ENCODE assay signal across 26 cellular contexts in genomic region chr5:126046996-126047395, GRCh38.
DNase-seq lines count a peak whose midpoint lies in the region; ATAC-seq and TF ChIP-seq lines count a peak whose summit lies in the region.
"Had no signal": no experiment of that assay in that cellular context is flagged by ENCODE, and none has a peak within 500 bp of the region (broad histone marks: within the 10 kb centered on the region; RNA-seq: fewer than 3 reads in every experiment).

No MANE protein-coding gene starts in this region.

- TF ChIP-seq RAD21 in SK-N-SH (IDR thresholded peaks at IDR 0.05; ENCODE audit: low read length): no peak
- no peak for TF ChIP-seq RAD21 in neural cell (conservative IDR thresholded peaks at IDR 0.05)

- H3K79me2 ChIP-seq in SK-N-SH (ENCODE audit: insufficient read depth) (no peaks in the 10 kb centered on the region), neural cell (replicated peaks; ENCODE audit: insufficient read depth, low read length) (no peaks in the 10 kb centered on the region), MM.1S (ENCODE audit: low read length) (no peaks in the 10 kb centered on the region)

- H3K4me2 ChIP-seq in SK-N-SH (no peak overlapping the region), neural cell (ENCODE audit: low read length) (peak overlapping the region; percentile 21), MM.1S (ENCODE audit: low read depth, low read length) (no peak overlapping the region)
- H3K4me2 ChIP-seq: PC-9 had no signal

- H2AFZ ChIP-seq in SK-N-SH (ENCODE audit: low read depth) (no peak overlapping the region), neural cell (ENCODE audit: low read depth, low read length) (no peak overlapping the region), MM.1S (ENCODE audit: low read length) (no peak overlapping the region)
- H2AFZ ChIP-seq: PC-9 had no signal

- no peaks in the 10 kb centered on the region for H3F3A ChIP-seq in SK-N-SH (replicated peaks; ENCODE audit: insufficient read depth)
- H3F3A ChIP-seq in neural cell (ENCODE audit: insufficient read depth, low read length, poor library complexity, severe bottlenecking): peaks cover 13% of the 10 kb centered on the region
- H3F3A ChIP-seq in MM.1S (ENCODE audit: insufficient read depth, low read length): no peaks in the 10 kb centered on the region

- H3K9me3 ChIP-seq in SK-N-SH: no peaks in the 10 kb centered on the region
- H3K9me3 ChIP-seq in neural cell (ENCODE audit: low read length): no peaks in the 10 kb centered on the region
- no peaks in the 10 kb centered on the region for H3K9me3 ChIP-seq in MM.1S (replicated peaks; ENCODE audit: insufficient read depth, low read length)

- peak; percentile 8; the same call in 1 of the 3 replicates for ATAC-seq in SK-N-SH treated with all-trans-retinoic acid at 6 μM for 48 hours
- ATAC-seq: HepG2 had no signal

- H3K27ac ChIP-seq in SK-N-SH (ENCODE audit: low read depth in 2 of 2, low read length in 1 of 2) (peak overlapping the region in 1 of 2 experiments; percentile 51; a peak in 2 of 4 replicates), neural cell (ENCODE audit: low read length) (peak overlapping the region; percentile 95), MM.1S (ENCODE audit: low read length) (no peak overlapping the region)
- H3K27ac ChIP-seq: 22Rv1, PC-9 had no signal

- POLR2A ChIA-PET in SK-N-SH (lab: Yijun Ruan, JAX): no interaction called here

- H4K20me1 ChIP-seq in SK-N-SH (ENCODE audit: insufficient read depth) (no peaks in the 10 kb centered on the region), neural cell (ENCODE audit: insufficient read depth) (no peaks in the 10 kb centered on the region), MM.1S (ENCODE audit: insufficient read depth, low read length) (no peaks in the 10 kb centered on the region)

- H3K4me3 ChIP-seq in SK-N-SH (ENCODE audit: low read depth in 2 of 2, low read length in 1 of 2) (no peak overlapping the region), neural cell (ENCODE audit: low read length) (no peak overlapping the region), MM.1S (ENCODE audit: low read length) (no peak overlapping the region)
- H3K4me3 ChIP-seq: PC-9 had no signal

- H3K36me3 ChIP-seq in SK-N-SH (replicated peaks in 1 of 2; ENCODE audit: control insufficient read depth in 1 of 2, insufficient read depth in 2 of 2, low read length in 1 of 2): no peaks in the 10 kb centered on the region
- H3K36me3 ChIP-seq in neural cell (ENCODE audit: insufficient read depth, low read length): no peaks in the 10 kb centered on the region
- H3K36me3 ChIP-seq in MM.1S (replicated peaks; ENCODE audit: insufficient read depth, low read length): no peaks in the 10 kb centered on the region

- CTCF ChIA-PET in SK-N-SH (lab: Yijun Ruan, JAX): no interaction called here

- no peak for DNase-seq in SK-N-SH
- peak; percentile 48 for DNase-seq in SK-N-DZ (ENCODE audit: low spot score)
- DNase-seq in MM.1S: no peak
- DNase-seq in HT-29 (ENCODE audit: low spot score): no peak
- DNase-seq in SW480 (ENCODE audit: low spot score): no peak
- DNase-seq: CD8-positive, alpha-beta memory T cell; DMS 273 treated with DMSO at 0.1 percent for 48 hours; DMS79; GF-D8; Karpas-422; MV-4-11; NCI-H1105; NCI-H1436 treated with DMSO at 0.1 percent for 48 hours; NCI-H187 treated with DMSO at 0.1 percent for 48 hours; NCI-H2171 treated with DMSO at 0.1 percent for 48 hours; NCI-H345; NCI-H510A treated with DMSO at 0.1 percent for 48 hours; NCI-H748 treated with DMSO at 0.1 percent for 48 hours; NK-92 treated with Interleukin-12 subunit alpha and Interleukin-12 subunit beta, amount 100 ng/mL, for 24 hours; PC-9; Right ventricle myocardium superior; SW 1271 had no signal

- H3K27me3 ChIP-seq in SK-N-SH (ENCODE audit: insufficient read depth): no peaks in the 10 kb centered on the region
- H3K27me3 ChIP-seq in neural cell (ENCODE audit: insufficient read depth, low read depth, low read length): no peaks in the 10 kb centered on the region
- H3K27me3 ChIP-seq in MM.1S (replicated peaks; ENCODE audit: insufficient read depth, low read length): no peaks in the 10 kb centered on the region

- H3K4me1 ChIP-seq in SK-N-SH (ENCODE audit: control insufficient read depth in 1 of 2, insufficient read depth in 2 of 2, low read depth in 1 of 2, low read length in 1 of 2) (peaks cover 0 to 13% of the 10 kb centered on the region in 2 experiments; a peak in 2 of 4 replicates), MM.1S (ENCODE audit: low read length) (no peaks in the 10 kb centered on the region)

- H3K9me2 ChIP-seq in SK-N-SH (no peaks in the 10 kb centered on the region), neural cell (ENCODE audit: insufficient read depth, low read length) (no peaks in the 10 kb centered on the region), MM.1S (replicated peaks; ENCODE audit: insufficient read depth, low read length) (no peaks in the 10 kb centered on the region)

- H3K9ac ChIP-seq in SK-N-SH: no peak overlapping the region
- H3K9ac ChIP-seq in neural cell (ENCODE audit: low read length): peak overlapping the region; percentile 36
- no peak overlapping the region for H3K9ac ChIP-seq in MM.1S (ENCODE audit: low read length)

- no peak for TF ChIP-seq CTCF in SK-N-SH (IDR thresholded peaks at IDR 0.05)
- no peak for TF ChIP-seq CTCF in neural cell (IDR thresholded peaks at IDR 0.05; ENCODE audit: poor library complexity, severe bottlenecking)
- TF ChIP-seq CTCF in MM.1S (IDR thresholded peaks at IDR 0.05; ENCODE audit: low read length): no peak

- TF ChIP-seq EP300 in SK-N-SH (IDR thresholded peaks at IDR 0.05; ENCODE audit: borderline replicate concordance in 1 of 2, low read depth in 1 of 2, low read length in 1 of 2): no peak
- no peak for TF ChIP-seq EP300 in neural cell (conservative IDR thresholded peaks at IDR 0.05; ENCODE audit: poor library complexity, severe bottlenecking)

TF ChIP-seq in SK-N-SH treated with all-trans-retinoic acid at 6 μM for 48 hours, 23 proteins besides CTCF, POLR2A, EP300 and RAD21 (continues in another document):
- TF ChIP-seq ZNF565 (CRISPR knock-in tag; conservative IDR thresholded peaks at IDR 0.05; ENCODE audit: low read depth) (no peak), ZC3H10 (CRISPR knock-in tag; IDR thresholded peaks at IDR 0.05) (no peak), TCF4 (CRISPR knock-in tag; IDR thresholded peaks at IDR 0.05; ENCODE audit: borderline replicate concordance) (no peak), ZFP3 (CRISPR knock-in tag; IDR thresholded peaks at IDR 0.05) (no peak), RARB (CRISPR knock-in tag; IDR thresholded peaks at IDR 0.05) (no peak), BACH2 (CRISPR knock-in tag; IDR thresholded peaks at IDR 0.05; ENCODE audit: borderline replicate concordance) (no peak), SNAI2 (CRISPR knock-in tag; IDR thresholded peaks at IDR 0.05) (no peak), ISL1 (CRISPR knock-in tag; IDR thresholded peaks at IDR 0.05) (no peak), ZNF70 (CRISPR knock-in tag; IDR thresholded peaks at IDR 0.05) (no peak), OSR1 (CRISPR knock-in tag; IDR thresholded peaks at IDR 0.05) (no peak)

TF ChIP-seq in SK-N-SH, 30 proteins besides CTCF, POLR2A, EP300 and RAD21:
- no peak for TF ChIP-seq RFX5 (IDR thresholded peaks at IDR 0.05; ENCODE audit: low read length)
- no peak for TF ChIP-seq RCOR1 (IDR thresholded peaks at IDR 0.05; ENCODE audit: low read length)
- no peak for TF ChIP-seq MEF2A (IDR thresholded peaks at IDR 0.05; ENCODE audit: borderline replicate concordance, low read depth)
- TF ChIP-seq NFIC (IDR thresholded peaks at IDR 0.05; ENCODE audit: borderline replicate concordance): no peak
- TF ChIP-seq GABPA (IDR thresholded peaks at IDR 0.05; ENCODE audit: low read depth): no peak
- TF ChIP-seq CHD2 (IDR thresholded peaks at IDR 0.05; ENCODE audit: low read length, partially characterized antibody): no peak
- TF ChIP-seq, protein P1, sequence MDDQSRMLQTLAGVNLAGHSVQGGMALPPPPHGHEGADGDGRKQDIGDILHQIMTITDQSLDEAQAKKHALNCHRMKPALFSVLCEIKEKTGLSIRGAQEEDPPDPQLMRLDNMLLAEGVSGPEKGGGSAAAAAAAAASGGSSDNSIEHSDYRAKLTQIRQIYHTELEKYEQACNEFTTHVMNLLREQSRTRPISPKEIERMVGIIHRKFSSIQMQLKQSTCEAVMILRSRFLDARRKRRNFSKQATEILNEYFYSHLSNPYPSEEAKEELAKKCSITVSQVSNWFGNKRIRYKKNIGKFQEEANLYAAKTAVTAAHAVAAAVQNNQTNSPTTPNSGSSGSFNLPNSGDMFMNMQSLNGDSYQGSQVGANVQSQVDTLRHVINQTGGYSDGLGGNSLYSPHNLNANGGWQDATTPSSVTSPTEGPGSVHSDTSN (IDR thresholded peaks at IDR 0.05): no peak
- no peak for TF ChIP-seq YY1 (IDR thresholded peaks at IDR 0.05; ENCODE audit: low read depth)

TF ChIP-seq in neural cell, 6 proteins besides CTCF, POLR2A, EP300 and RAD21 (continues in another document):
- TF ChIP-seq EZH2 (IDR thresholded peaks at IDR 0.05; ENCODE audit: borderline replicate concordance, insufficient read depth, low read length, poor library complexity, severe bottlenecking) (no peak), SMC3 (conservative IDR thresholded peaks at IDR 0.05; ENCODE audit: poor library complexity) (no peak), REST (IDR thresholded peaks at IDR 0.05; ENCODE audit: borderline replicate concordance) (no peak), TAF1 (IDR thresholded peaks at IDR 0.05; ENCODE audit: low read depth) (no peak), MXI1 (conservative IDR thresholded peaks at IDR 0.05; ENCODE audit: poor library complexity, severe bottlenecking) (no peak)
